Comparison of ENCODE assay signal across 14 cellular contexts in genomic region chr17:34990921-34991365, GRCh38. TPM values are rescaled to one million over a fixed set of nuclear protein-coding genes. Genes with fewer than 3 reads are reported as not detected.
DNase-seq lines count a peak whose midpoint lies in the region; ATAC-seq and TF ChIP-seq lines count a peak whose summit lies in the region.
"Had no signal": no experiment of that assay in that cellular context is flagged by ENCODE, and none has a peak within 500 bp of the region (broad histone marks: within the 10 kb centered on the region; RNA-seq: fewer than 3 reads in every experiment).

No MANE protein-coding gene starts in this region.

- H3K27me3 ChIP-seq in mesenchymal stem cell (ENCODE audit: control insufficient read depth in 1 of 2, insufficient read depth in 1 of 2, low read length in 2 of 2), result no peaks in the 10 kb centered on the region
- no peaks in the 10 kb centered on the region for H3K27me3 ChIP-seq in GM23338 (ENCODE audit: insufficient read depth)

- no peak overlapping the region for H2BK120ac ChIP-seq in mesenchymal stem cell (ENCODE audit: low read depth, low read length)

- H3K4me2 ChIP-seq in mesenchymal stem cell (ENCODE audit: low read length, poor library complexity, severe bottlenecking) (no peak overlapping the region), GM23338 (no peak overlapping the region)

- no peak overlapping the region for H3K18ac ChIP-seq in mesenchymal stem cell (ENCODE audit: low read depth in 1 of 2, low read length in 2 of 2)

- peaks cover 28% of the 10 kb centered on the region for H4K20me1 ChIP-seq in GM23338 (replicated peaks; ENCODE audit: insufficient read depth)

- H3K14ac ChIP-seq in mesenchymal stem cell (ENCODE audit: low read length in 2 of 2), result no peak overlapping the region

- H3K9me3 Mint-ChIP-seq in GM23338, result no peaks in the 10 kb centered on the region
- no peaks in the 10 kb centered on the region for H3K9me3 Mint-ChIP-seq in type B pancreatic cell

- H3K9me3 ChIP-seq in mesenchymal stem cell (ENCODE audit: control insufficient read depth, low read length), result no peaks in the 10 kb centered on the region

- H3K4me1 ChIP-seq in mesenchymal stem cell (ENCODE audit: control insufficient read depth, insufficient read depth, low read depth, low read length), result no peaks in the 10 kb centered on the region
- H3K4me1 ChIP-seq in GM23338 (ENCODE audit: insufficient read depth), result no peaks in the 10 kb centered on the region

- no peak overlapping the region for H2AK5ac ChIP-seq in mesenchymal stem cell (ENCODE audit: low read length, severe bottlenecking)

- TF ChIP-seq CTCF in GM23338 (conservative IDR thresholded peaks at IDR 0.05; ENCODE audit: low read depth in 2 of 2) (no peak), type B pancreatic cell (conservative IDR thresholded peaks at IDR 0.05) (no peak)

- no peak overlapping the region for H3K23ac ChIP-seq in mesenchymal stem cell (ENCODE audit: low read length in 2 of 2)

- H3K79me1 ChIP-seq in mesenchymal stem cell (replicated peaks; ENCODE audit: low read length, poor library complexity, severe bottlenecking), result peaks cover 8% of the 10 kb centered on the region

- H2BK15ac ChIP-seq in mesenchymal stem cell (ENCODE audit: low read depth, poor library complexity, severe bottlenecking), result no peak overlapping the region

- no peak overlapping the region for H2BK5ac ChIP-seq in mesenchymal stem cell (ENCODE audit: low read depth, low read length, poor library complexity, severe bottlenecking)

- no peaks in the 10 kb centered on the region for H3F3A ChIP-seq in GM23338 (replicated peaks; ENCODE audit: low read depth)

- H4K8ac ChIP-seq in mesenchymal stem cell (ENCODE audit: low read length), result no peak overlapping the region

- 59% methylated on average over 6 of the region's 6 CpGs for WGBS in mesenchymal stem cell

- no peak overlapping the region for H2BK12ac ChIP-seq in mesenchymal stem cell (ENCODE audit: low read length in 2 of 2)

- H3K27ac ChIP-seq in mesenchymal stem cell (ENCODE audit: low read length, poor library complexity, severe bottlenecking) (no peak overlapping the region), GM23338 (ENCODE audit: low read depth) (no peak overlapping the region)

- no peak overlapping the region for H3K9ac ChIP-seq in mesenchymal stem cell (ENCODE audit: low read length)

- ATAC-seq in sciatic nerve (no peak), GM23338 (no peak)

- peaks cover 19% of the 10 kb centered on the region; the same call in 1 of the 2 replicates for H3K79me2 ChIP-seq in GM23338 (replicated peaks; ENCODE audit: insufficient read depth)

- DNase-seq in AML-193 (lab: John Stamatoyannopoulos, UW), result peak; percentile 91 to 92
- peak; percentile 53 for DNase-seq in HT-29 (ENCODE audit: low spot score)
- peak; percentile 77 for DNase-seq in SIG-M5 treated with dmso at 0.1 percent for 504 hours (lab: John Stamatoyannopoulos, UW; ENCODE audit: unreplicated experiment)
- DNase-seq in mesenchymal stem cell, result peak; percentile 86
- DNase-seq in sciatic nerve (ENCODE audit: low spot score), result no peak
- DNase-seq in GM23338 (ENCODE audit: low spot score), result no peak
- DNase-seq in type B pancreatic cell (ENCODE audit: extremely low spot score, unreplicated experiment), result no peak
- no peak for DNase-seq in NCI-H1694 treated with DMSO at 0.1 percent for 48 hours (lab: John Stamatoyannopoulos, UW)
- DNase-seq: activated T-cell treated with anti-CD3 and anti-CD28 coated beads for 4 hours; KG1; NCI-H446 treated with DMSO at 0.1 percent for 48 hours; SHP77 treated with DMSO at 0.1 percent for 48 hours; stimulated activated CD4-positive, alpha-beta T cell treated with anti-CD3 and anti-CD28 coated beads, Interleukin-15, amount 100 ng/mL, for 24 hours; stimulated activated CD8-positive, alpha-beta memory T cell treated with anti-CD3 and anti-CD28 coated beads, Interleukin-4, amount 100 ng/mL, for 48 hours had no signal

- no peak overlapping the region for H3K27ac Mint-ChIP-seq in GM23338
- H3K27ac Mint-ChIP-seq in type B pancreatic cell, result no peak overlapping the region

- no peak overlapping the region for H3K4ac ChIP-seq in mesenchymal stem cell (ENCODE audit: low read depth in 1 of 2, low read length in 2 of 2)

- intact Hi-C loops in sciatic nerve (cut with DNase I), result no loop called here

- H3K9me2 ChIP-seq in GM23338 (ENCODE audit: insufficient read depth), result no peaks in the 10 kb centered on the region

- H3K4me1 Mint-ChIP-seq in GM23338 (no peaks in the 10 kb centered on the region), type B pancreatic cell (ENCODE audit: unreplicated experiment) (no peaks in the 10 kb centered on the region)

- H3K27me3 Mint-ChIP-seq in GM23338 (ENCODE audit: insufficient read depth, low read depth, poor library complexity) (peaks cover 1% of the 10 kb centered on the region), type B pancreatic cell (no peaks in the 10 kb centered on the region)

- H3K36me3 Mint-ChIP-seq in GM23338 (ENCODE audit: low read depth) (peaks cover 95% of the 10 kb centered on the region), type B pancreatic cell (peaks cover 24% of the 10 kb centered on the region)

- H2AFZ ChIP-seq in mesenchymal stem cell (ENCODE audit: low read depth, low read length), result no peak overlapping the region
- no peak overlapping the region for H2AFZ ChIP-seq in GM23338

- H3K4me3 Mint-ChIP-seq in GM23338 (no peak overlapping the region), type B pancreatic cell (no peak overlapping the region)

- H3K36me3 ChIP-seq in mesenchymal stem cell (ENCODE audit: control insufficient read depth in 1 of 2, insufficient read depth in 2 of 2, low read depth in 1 of 2, low read length in 2 of 2) (peaks cover 37 to 77% of the 10 kb centered on the region in 2 experiments), GM23338 (ENCODE audit: insufficient read depth) (peaks cover 78% of the 10 kb centered on the region)

- H3K4me3 ChIP-seq in mesenchymal stem cell (ENCODE audit: insufficient read depth in 1 of 2, low read depth in 1 of 2, low read length in 2 of 2) (no peak overlapping the region), GM23338 (no peak overlapping the region)

- no peak overlapping the region for H4K91ac ChIP-seq in mesenchymal stem cell (ENCODE audit: low read length)

RNA-seq across cellular contexts. Expression of gene LIG3, which starts 10.6 kb away (rescaled TPM):
- total RNA-seq in HT-29 (2014; rRNA removed; shearing (Covaris generic)), result 107 and 110 TPM in 2 replicates
- 11.0 TPM for polyA plus RNA-seq in mesenchymal stem cell (2013, experiment 1 of 2)
- polyA plus RNA-seq in mesenchymal stem cell (2013, experiment 2 of 2), result 10.0 TPM
- total RNA-seq in sciatic nerve (35.2 TPM), type B pancreatic cell (ENCODE audit: low replicate concordance) (52.6 and 73.0 TPM in 2 replicates)
- total RNA-seq in GM23338 (2014; rRNA removed; shearing (Covaris generic)), result 82.3 and 119 TPM in 2 replicates
- polyA plus RNA-seq in GM23338 (2016; fragmentation: Nextera tagmentation; extraction: Ambion mirVana), result 16.4 and 17.6 TPM in 2 replicates

RNA-seq across cellular contexts. Expression of gene ZNF830, which starts 29.6 kb away (rescaled TPM):
- total RNA-seq in HT-29 (2014; rRNA removed; shearing (Covaris generic)), result 12.7 and 17.1 TPM in 2 replicates
- polyA plus RNA-seq in mesenchymal stem cell (2013, experiment 1 of 2), result 7.3 TPM
- 6.9 TPM for polyA plus RNA-seq in mesenchymal stem cell (2013, experiment 2 of 2)
- total RNA-seq in sciatic nerve (21.3 TPM), type B pancreatic cell (ENCODE audit: low replicate concordance) (21.9 and 22.8 TPM in 2 replicates)
- 12.8 and 14.4 TPM in 2 replicates for total RNA-seq in GM23338 (2014; rRNA removed; shearing (Covaris generic))
- polyA plus RNA-seq in GM23338 (2016; fragmentation: Nextera tagmentation; extraction: Ambion mirVana), result 20.4 and 22.3 TPM in 2 replicates

RNA-seq across cellular contexts. Expression of gene CCT6B, which starts 29.7 kb away (rescaled TPM):
- 0.61 and 0.76 TPM in 2 replicates for total RNA-seq in HT-29 (2014; rRNA removed; shearing (Covaris generic))
- polyA plus RNA-seq in mesenchymal stem cell (2013, experiment 1 of 2), result 1.6 TPM
- polyA plus RNA-seq in mesenchymal stem cell (2013, experiment 2 of 2), result 1.6 TPM
- total RNA-seq in sciatic nerve (2.9 TPM), type B pancreatic cell (ENCODE audit: low replicate concordance) (1.5 and 1.8 TPM in 2 replicates)
- 0.94 TPM in 1 of 2 replicates, not detected in the other for total RNA-seq in GM23338 (2014; rRNA removed; shearing (Covaris generic))
- 1.1 and 1.3 TPM in 2 replicates for polyA plus RNA-seq in GM23338 (2016; fragmentation: Nextera tagmentation; extraction: Ambion mirVana)

Comparison
In these comparisons a context has a peak if more than half of its experiments do, and no peak if none do; other contexts are left out.
1. DNase-seq: peak in AML-193 (2 of 2), HT-29 (single experiment), SIG-M5 treated with dmso at 0.1 percent for 504 hours (single experiment) and mesenchymal stem cell (single experiment); none in sciatic nerve (single experiment), GM23338 (single experiment), type B pancreatic cell (single experiment) and NCI-H1694 treated with DMSO at 0.1 percent for 48 hours (single experiment).